ENCODE assay signal across 1 cellular context in genomic region chr4:102871772-102872171, GRCh38.
TF ChIP-seq lines count a peak whose summit lies in the region.

No MANE protein-coding gene starts in this region.

TF ChIP-seq in GM23338, 12 proteins besides CTCF, POLR2A, EP300 and RAD21:
- TF ChIP-seq, protein P1, sequence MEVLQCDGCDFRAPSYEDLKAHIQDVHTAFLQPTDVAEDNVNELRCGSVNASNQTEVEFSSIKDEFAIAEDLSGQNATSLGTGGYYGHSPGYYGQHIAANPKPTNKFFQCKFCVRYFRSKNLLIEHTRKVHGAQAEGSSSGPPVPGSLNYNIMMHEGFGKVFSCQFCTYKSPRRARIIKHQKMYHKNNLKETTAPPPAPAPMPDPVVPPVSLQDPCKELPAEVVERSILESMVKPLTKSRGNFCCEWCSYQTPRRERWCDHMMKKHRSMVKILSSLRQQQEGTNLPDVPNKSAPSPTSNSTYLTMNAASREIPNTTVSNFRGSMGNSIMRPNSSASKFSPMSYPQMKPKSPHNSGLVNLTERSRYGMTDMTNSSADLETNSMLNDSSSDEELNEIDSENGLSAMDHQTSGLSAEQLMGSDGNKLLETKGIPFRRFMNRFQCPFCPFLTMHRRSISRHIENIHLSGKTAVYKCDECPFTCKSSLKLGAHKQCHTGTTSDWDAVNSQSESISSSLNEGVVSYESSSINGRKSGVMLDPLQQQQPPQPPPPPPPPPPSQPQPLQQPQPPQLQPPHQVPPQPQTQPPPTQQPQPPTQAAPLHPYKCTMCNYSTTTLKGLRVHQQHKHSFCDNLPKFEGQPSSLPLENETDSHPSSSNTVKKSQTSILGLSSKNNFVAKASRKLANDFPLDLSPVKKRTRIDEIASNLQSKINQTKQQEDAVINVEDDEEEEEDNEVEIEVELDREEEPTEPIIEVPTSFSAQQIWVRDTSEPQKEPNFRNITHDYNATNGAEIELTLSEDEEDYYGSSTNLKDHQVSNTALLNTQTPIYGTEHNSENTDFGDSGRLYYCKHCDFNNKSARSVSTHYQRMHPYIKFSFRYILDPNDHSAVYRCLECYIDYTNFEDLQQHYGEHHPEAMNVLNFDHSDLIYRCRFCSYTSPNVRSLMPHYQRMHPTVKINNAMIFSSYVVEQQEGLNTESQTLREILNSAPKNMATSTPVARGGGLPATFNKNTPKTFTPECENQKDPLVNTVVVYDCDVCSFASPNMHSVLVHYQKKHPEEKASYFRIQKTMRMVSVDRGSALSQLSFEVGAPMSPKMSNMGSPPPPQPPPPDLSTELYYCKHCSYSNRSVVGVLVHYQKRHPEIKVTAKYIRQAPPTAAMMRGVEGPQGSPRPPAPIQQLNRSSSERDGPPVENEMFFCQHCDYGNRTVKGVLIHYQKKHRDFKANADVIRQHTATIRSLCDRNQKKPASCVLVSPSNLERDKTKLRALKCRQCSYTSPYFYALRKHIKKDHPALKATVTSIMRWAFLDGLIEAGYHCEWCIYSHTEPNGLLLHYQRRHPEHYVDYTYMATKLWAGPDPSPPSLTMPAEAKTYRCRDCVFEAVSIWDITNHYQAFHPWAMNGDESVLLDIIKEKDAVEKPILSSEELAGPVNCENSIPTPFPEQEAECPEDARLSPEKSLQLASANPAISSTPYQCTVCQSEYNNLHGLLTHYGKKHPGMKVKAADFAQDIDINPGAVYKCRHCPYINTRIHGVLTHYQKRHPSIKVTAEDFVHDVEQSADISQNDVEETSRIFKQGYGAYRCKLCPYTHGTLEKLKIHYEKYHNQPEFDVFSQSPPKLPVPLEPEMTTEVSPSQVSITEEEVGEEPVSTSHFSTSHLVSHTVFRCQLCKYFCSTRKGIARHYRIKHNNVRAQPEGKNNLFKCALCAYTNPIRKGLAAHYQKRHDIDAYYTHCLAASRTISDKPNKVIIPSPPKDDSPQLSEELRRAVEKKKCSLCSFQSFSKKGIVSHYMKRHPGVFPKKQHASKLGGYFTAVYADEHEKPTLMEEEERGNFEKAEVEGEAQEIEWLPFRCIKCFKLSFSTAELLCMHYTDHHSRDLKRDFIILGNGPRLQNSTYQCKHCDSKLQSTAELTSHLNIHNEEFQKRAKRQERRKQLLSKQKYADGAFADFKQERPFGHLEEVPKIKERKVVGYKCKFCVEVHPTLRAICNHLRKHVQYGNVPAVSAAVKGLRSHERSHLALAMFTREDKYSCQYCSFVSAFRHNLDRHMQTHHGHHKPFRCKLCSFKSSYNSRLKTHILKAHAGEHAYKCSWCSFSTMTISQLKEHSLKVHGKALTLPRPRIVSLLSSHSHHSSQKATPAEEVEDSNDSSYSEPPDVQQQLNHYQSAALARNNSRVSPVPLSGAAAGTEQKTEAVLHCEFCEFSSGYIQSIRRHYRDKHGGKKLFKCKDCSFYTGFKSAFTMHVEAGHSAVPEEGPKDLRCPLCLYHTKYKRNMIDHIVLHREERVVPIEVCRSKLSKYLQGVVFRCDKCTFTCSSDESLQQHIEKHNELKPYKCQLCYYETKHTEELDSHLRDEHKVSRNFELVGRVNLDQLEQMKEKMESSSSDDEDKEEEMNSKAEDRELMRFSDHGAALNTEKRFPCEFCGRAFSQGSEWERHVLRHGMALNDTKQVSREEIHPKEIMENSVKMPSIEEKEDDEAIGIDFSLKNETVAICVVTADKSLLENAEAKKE (CRISPR knock-in tag; IDR thresholded peaks at IDR 0.05) = no peak
- no peak for TF ChIP-seq POLR2AphosphoS5 (IDR thresholded peaks at IDR 0.05; ENCODE audit: low read depth)
- TF ChIP-seq EZH2 (IDR thresholded peaks at IDR 0.05; ENCODE audit: low read depth, unreplicated experiment) = no peak
- TF ChIP-seq ZNF114 (CRISPR knock-in tag; IDR thresholded peaks at IDR 0.05) = no peak
- no peak for TF ChIP-seq JUNB (IDR thresholded peaks at IDR 0.05; ENCODE audit: unreplicated experiment)
- TF ChIP-seq NANOG (IDR thresholded peaks at IDR 0.05; ENCODE audit: borderline replicate concordance) = no peak
- TF ChIP-seq CREB1 (CRISPR knock-in tag; IDR thresholded peaks at IDR 0.05; ENCODE audit: low read depth) = no peak
- TF ChIP-seq EZH2phosphoT487 (IDR thresholded peaks at IDR 0.05; ENCODE audit: unreplicated experiment) = no peak
- TF ChIP-seq REST (IDR thresholded peaks at IDR 0.05; ENCODE audit: unreplicated experiment) = no peak
- TF ChIP-seq, protein P2, sequence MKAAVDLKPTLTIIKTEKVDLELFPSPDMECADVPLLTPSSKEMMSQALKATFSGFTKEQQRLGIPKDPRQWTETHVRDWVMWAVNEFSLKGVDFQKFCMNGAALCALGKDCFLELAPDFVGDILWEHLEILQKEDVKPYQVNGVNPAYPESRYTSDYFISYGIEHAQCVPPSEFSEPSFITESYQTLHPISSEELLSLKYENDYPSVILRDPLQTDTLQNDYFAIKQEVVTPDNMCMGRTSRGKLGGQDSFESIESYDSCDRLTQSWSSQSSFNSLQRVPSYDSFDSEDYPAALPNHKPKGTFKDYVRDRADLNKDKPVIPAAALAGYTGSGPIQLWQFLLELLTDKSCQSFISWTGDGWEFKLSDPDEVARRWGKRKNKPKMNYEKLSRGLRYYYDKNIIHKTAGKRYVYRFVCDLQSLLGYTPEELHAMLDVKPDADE (IDR thresholded peaks at IDR 0.05) = no peak
- no peak for TF ChIP-seq STAT1 (IDR thresholded peaks at IDR 0.05; ENCODE audit: unreplicated experiment)
- TF ChIP-seq ZNF331 (CRISPR knock-in tag; IDR thresholded peaks at IDR 0.05; ENCODE audit: low read depth) = no peak
TF ChIP-seq in GM23338: peak in this region for 0.
